In the genomic region with DNA sequence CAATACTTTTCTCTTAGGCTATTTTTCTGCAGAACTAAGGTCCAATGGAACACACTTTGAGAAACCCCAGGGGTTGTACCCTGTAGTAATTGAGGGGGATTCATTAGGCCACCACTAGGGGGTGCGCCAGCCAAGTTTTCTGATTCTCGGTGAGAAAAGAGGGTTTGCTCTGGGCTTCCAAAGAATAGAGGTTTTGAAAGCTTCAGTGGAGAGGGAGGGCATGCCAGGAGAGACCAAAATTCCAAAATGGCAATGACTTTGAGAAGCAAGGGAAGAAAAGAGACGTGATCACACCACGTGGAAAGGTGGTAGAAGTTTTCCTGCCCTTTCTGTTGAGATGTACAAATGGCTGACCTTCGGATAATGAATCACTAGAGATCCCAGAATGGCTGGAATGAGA, we compare ENCODE assay signal across 8 cellular contexts.
DNase-seq lines count a peak whose midpoint lies in the region; ATAC-seq and TF ChIP-seq lines count a peak whose summit lies in the region.

No MANE protein-coding gene starts in this region.

- H4K20me1 ChIP-seq in osteoblast (ENCODE audit: insufficient read depth, low read length), result no peaks in the 10 kb centered on the region

- H3K4me3 ChIP-seq in fibroblast of pulmonary artery (replicated peaks; ENCODE audit: low read depth, low read length) (no peak overlapping the region), osteoblast (ENCODE audit: insufficient read depth, low read length) (no peak overlapping the region), uterus (no peak overlapping the region)

- no peak for TF ChIP-seq POLR2A in uterus (IDR thresholded peaks at IDR 0.05)

- no peaks in the 10 kb centered on the region for H3K36me3 ChIP-seq in osteoblast (ENCODE audit: insufficient read depth, low read length)
- H3K36me3 ChIP-seq in uterus, result no peaks in the 10 kb centered on the region

- H3K79me2 ChIP-seq in osteoblast (ENCODE audit: insufficient read depth, low read length), result no peaks in the 10 kb centered on the region

- DNase-seq in Caki2 (ENCODE audit: low read depth) (peak; percentile 21), NCI-H82 treated with DMSO at 0.1 percent for 48 hours (lab: John Stamatoyannopoulos, UW; ENCODE audit: unreplicated experiment) (peak; percentile 45), fibroblast of pulmonary artery (ENCODE audit: low read depth) (peak; percentile 61), osteoblast (ENCODE audit: insufficient read length, low spot score, missing footprints) (no peak), uterus (no peak)
- DNase-seq in activated CD8-positive, alpha-beta memory T cell treated with anti-CD3 and anti-CD28 coated beads, Interleukin-2, amount 50 U/mL, for 48 hours, result peak; percentile 85

- H3K9me3 ChIP-seq in osteoblast (ENCODE audit: low read depth, low read length) (no peaks in the 10 kb centered on the region), uterus (no peaks in the 10 kb centered on the region)

- H3K27ac ChIP-seq in osteoblast (ENCODE audit: low read depth, low read length), result no peak overlapping the region
- H3K27ac ChIP-seq in uterus, result no peak overlapping the region

- H3K4me2 ChIP-seq in osteoblast (ENCODE audit: insufficient read depth, low read length), result no peak overlapping the region

- H3K27me3 ChIP-seq in osteoblast (ENCODE audit: insufficient read depth, low read length) (no peaks in the 10 kb centered on the region), uterus (no peaks in the 10 kb centered on the region)

- intact Hi-C loops in uterus (cut with DNase I; ENCODE audit: low total_unique reads), result no loop called here

- H2AFZ ChIP-seq in osteoblast (ENCODE audit: low read length), result no peak overlapping the region

- TF ChIP-seq CTCF in fibroblast of pulmonary artery (IDR thresholded peaks at IDR 0.05; ENCODE audit: low read length, missing control alignments), result peak; percentile 92
- TF ChIP-seq CTCF in osteoblast (IDR thresholded peaks at IDR 0.05; ENCODE audit: extremely low read depth, low read depth, low read length), result peak; percentile 93
- TF ChIP-seq CTCF in uterus (IDR thresholded peaks at IDR 0.05), result peak; percentile 22 to 57 (median 30)

- in situ Hi-C loops in Caki2 (cut with HindIII; ENCODE audit: low pct_unique_long_range_greater_than_20kb, low sequenced_read_pairs), result no loop called here

- H3K4me1 ChIP-seq in osteoblast (ENCODE audit: insufficient read depth, low read length), result no peaks in the 10 kb centered on the region
- H3K4me1 ChIP-seq in uterus, result no peaks in the 10 kb centered on the region

- ATAC-seq in GM19395 (IDR thresholded peaks at IDR 0.05; ENCODE audit: unreplicated experiment) (peak; percentile 92), HG03521 (IDR thresholded peaks at IDR 0.05; ENCODE audit: unreplicated experiment) (peak; percentile 76)

Comparison
In these comparisons a context has a peak if more than half of its experiments do, and no peak if none do; other contexts are left out.
1. DNase-seq: peak in Caki2 (single experiment), NCI-H82 treated with DMSO at 0.1 percent for 48 hours (single experiment), activated CD8-positive, alpha-beta memory T cell treated with anti-CD3 and anti-CD28 coated beads, Interleukin-2, amount 50 U/mL, for 48 hours (single experiment) and fibroblast of pulmonary artery (single experiment); none in osteoblast (single experiment) and uterus (0 of 2).
2. CTCF ChIP-seq: peak in every context shown above with its lines; median percentile 93 in osteoblast; 92 in fibroblast of pulmonary artery; 30 in uterus.